Comparison of ENCODE assay signal across 1 cellular context in genomic region chr11:68049509-68050370, GRCh38.
TF ChIP-seq lines count a peak whose summit lies in the region.

No MANE protein-coding gene starts in this region.

TF ChIP-seq in GM23338, 12 proteins besides CTCF, POLR2A, EP300 and RAD21:
- TF ChIP-seq, protein P1, sequence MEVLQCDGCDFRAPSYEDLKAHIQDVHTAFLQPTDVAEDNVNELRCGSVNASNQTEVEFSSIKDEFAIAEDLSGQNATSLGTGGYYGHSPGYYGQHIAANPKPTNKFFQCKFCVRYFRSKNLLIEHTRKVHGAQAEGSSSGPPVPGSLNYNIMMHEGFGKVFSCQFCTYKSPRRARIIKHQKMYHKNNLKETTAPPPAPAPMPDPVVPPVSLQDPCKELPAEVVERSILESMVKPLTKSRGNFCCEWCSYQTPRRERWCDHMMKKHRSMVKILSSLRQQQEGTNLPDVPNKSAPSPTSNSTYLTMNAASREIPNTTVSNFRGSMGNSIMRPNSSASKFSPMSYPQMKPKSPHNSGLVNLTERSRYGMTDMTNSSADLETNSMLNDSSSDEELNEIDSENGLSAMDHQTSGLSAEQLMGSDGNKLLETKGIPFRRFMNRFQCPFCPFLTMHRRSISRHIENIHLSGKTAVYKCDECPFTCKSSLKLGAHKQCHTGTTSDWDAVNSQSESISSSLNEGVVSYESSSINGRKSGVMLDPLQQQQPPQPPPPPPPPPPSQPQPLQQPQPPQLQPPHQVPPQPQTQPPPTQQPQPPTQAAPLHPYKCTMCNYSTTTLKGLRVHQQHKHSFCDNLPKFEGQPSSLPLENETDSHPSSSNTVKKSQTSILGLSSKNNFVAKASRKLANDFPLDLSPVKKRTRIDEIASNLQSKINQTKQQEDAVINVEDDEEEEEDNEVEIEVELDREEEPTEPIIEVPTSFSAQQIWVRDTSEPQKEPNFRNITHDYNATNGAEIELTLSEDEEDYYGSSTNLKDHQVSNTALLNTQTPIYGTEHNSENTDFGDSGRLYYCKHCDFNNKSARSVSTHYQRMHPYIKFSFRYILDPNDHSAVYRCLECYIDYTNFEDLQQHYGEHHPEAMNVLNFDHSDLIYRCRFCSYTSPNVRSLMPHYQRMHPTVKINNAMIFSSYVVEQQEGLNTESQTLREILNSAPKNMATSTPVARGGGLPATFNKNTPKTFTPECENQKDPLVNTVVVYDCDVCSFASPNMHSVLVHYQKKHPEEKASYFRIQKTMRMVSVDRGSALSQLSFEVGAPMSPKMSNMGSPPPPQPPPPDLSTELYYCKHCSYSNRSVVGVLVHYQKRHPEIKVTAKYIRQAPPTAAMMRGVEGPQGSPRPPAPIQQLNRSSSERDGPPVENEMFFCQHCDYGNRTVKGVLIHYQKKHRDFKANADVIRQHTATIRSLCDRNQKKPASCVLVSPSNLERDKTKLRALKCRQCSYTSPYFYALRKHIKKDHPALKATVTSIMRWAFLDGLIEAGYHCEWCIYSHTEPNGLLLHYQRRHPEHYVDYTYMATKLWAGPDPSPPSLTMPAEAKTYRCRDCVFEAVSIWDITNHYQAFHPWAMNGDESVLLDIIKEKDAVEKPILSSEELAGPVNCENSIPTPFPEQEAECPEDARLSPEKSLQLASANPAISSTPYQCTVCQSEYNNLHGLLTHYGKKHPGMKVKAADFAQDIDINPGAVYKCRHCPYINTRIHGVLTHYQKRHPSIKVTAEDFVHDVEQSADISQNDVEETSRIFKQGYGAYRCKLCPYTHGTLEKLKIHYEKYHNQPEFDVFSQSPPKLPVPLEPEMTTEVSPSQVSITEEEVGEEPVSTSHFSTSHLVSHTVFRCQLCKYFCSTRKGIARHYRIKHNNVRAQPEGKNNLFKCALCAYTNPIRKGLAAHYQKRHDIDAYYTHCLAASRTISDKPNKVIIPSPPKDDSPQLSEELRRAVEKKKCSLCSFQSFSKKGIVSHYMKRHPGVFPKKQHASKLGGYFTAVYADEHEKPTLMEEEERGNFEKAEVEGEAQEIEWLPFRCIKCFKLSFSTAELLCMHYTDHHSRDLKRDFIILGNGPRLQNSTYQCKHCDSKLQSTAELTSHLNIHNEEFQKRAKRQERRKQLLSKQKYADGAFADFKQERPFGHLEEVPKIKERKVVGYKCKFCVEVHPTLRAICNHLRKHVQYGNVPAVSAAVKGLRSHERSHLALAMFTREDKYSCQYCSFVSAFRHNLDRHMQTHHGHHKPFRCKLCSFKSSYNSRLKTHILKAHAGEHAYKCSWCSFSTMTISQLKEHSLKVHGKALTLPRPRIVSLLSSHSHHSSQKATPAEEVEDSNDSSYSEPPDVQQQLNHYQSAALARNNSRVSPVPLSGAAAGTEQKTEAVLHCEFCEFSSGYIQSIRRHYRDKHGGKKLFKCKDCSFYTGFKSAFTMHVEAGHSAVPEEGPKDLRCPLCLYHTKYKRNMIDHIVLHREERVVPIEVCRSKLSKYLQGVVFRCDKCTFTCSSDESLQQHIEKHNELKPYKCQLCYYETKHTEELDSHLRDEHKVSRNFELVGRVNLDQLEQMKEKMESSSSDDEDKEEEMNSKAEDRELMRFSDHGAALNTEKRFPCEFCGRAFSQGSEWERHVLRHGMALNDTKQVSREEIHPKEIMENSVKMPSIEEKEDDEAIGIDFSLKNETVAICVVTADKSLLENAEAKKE (CRISPR knock-in tag; IDR thresholded peaks at IDR 0.05), result no peak
TF ChIP-seq in GM23338: peak in this region for 0.
